In the genomic region with DNA sequence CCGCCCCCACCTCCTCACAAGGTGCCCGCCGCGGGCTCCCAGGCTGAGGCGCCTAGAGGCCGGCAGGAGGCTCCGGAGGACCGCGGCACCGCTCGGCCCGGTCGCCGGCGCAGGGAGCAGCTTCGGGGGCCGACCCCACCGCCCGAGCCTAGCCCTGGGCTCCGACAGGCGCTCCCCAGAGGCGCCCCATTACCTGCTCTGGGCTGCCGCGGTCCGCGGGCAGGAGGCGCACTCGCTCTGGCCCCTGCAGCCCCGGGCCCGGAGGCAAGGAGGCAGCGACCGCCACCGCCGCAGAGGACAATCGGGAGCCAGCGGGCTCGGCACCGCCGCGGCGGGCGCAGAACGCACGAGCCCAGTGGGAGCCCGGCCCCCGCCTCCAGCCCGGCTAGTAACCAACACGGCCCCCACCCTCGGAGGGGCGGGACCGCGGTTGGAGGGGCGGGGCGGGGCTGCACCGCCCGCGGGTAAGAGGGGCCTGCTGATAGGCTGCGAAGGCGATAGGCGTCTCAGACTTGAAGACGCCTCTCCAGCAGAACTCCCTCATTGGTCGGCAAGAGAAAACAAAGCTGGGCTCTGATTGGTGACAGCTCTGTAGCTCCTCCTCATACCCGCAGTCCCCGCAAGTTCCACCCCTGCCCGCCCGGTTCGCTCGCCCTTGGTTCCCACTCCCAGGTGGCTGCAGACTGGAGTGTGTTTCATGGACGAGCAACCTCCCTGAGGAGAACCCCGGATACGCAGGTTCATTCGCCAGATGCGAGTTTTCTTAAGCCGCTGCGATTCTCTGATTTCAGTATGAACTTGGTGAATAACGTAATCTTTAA, we compare ENCODE assay signal across 8 cellular contexts. TPM values are rescaled to one million over a fixed set of nuclear protein-coding genes. Genes with fewer than 3 reads are reported as not detected.
DNase-seq lines count a peak whose midpoint lies in the region; ATAC-seq and TF ChIP-seq lines count a peak whose summit lies in the region.

A gene (minus strand): TSS at position 397 of the 821 bp plus-strand sequence. CDS start 64,460 bp downstream, outside the sequence.

- intact Hi-C loops in left ventricle myocardium superior (cut with micrococcal nuclease) = loop anchor here (5.0 kb wide), 1 partner anchor 79 kb away; no protein-coding TSS in a partner anchor
- intact Hi-C loops in posterior vena cava (cut with DNase I) = loop anchor here in 1 of 2 donors (5.0 kb wide), 2 partner anchors 51 to 79 kb away; no protein-coding TSS in a partner anchor
- intact Hi-C loops in upper lobe of right lung (cut with DNase I) = no loop called here

- peaks cover 13% of the 10 kb centered on the region for H3K4me1 ChIP-seq in upper lobe of right lung

- H3K36me3 ChIP-seq in upper lobe of right lung = no peaks in the 10 kb centered on the region

- TF ChIP-seq CTCF in upper lobe of right lung (IDR thresholded peaks at IDR 0.05) = peak; percentile 40

- peak within 1 kb of the TSS; percentile 87 for H3K27ac ChIP-seq in upper lobe of right lung

- DNase-seq in NCI-H187 (lab: John Stamatoyannopoulos, UW) = peak; percentile 91 to 94
- peak; percentile 93 to 98 (median 94) for DNase-seq in T-helper 2 cell
- peak; percentile 61 to 99 (median 95) for DNase-seq in anterior cingulate cortex (lab: John Stamatoyannopoulos, UW)
- DNase-seq in left ventricle myocardium superior = peak; percentile 96
- DNase-seq in posterior vena cava (ENCODE audit: low spot score) = peak; percentile 99
- peak; percentile 97 for DNase-seq in upper lobe of right lung

- H3K9me3 ChIP-seq in upper lobe of right lung = no peaks in the 10 kb centered on the region

- ATAC-seq in GM18498 (IDR thresholded peaks at IDR 0.05; ENCODE audit: unreplicated experiment) (peak; percentile 100), HG02970 (IDR thresholded peaks at IDR 0.05; ENCODE audit: low FRiP score, unreplicated experiment) (peak; percentile 100), left ventricle myocardium superior (peak; percentile 98), upper lobe of right lung (peak; percentile 98)

- no peaks in the 10 kb centered on the region for H3K27me3 ChIP-seq in upper lobe of right lung

- peak within 1 kb of the TSS; percentile 77 for H3K4me3 ChIP-seq in upper lobe of right lung

RNA-seq across cellular contexts. Expression of the gene that starts here (rescaled TPM):
- total RNA-seq in left ventricle myocardium superior (15.3 TPM), posterior vena cava (10 to 100 TPM; 37.1 to 58.6 TPM), upper lobe of right lung (36.8 TPM)

Comparison
In these comparisons a context has a peak if more than half of its experiments do, and no peak if none do; other contexts are left out.
1. Peak in every context shown above with its lines: DNase-seq, ATAC-seq, H3K4me3 ChIP-seq and H3K27ac ChIP-seq.